1 cellular context compared by ENCODE assay signal in the genomic region with DNA sequence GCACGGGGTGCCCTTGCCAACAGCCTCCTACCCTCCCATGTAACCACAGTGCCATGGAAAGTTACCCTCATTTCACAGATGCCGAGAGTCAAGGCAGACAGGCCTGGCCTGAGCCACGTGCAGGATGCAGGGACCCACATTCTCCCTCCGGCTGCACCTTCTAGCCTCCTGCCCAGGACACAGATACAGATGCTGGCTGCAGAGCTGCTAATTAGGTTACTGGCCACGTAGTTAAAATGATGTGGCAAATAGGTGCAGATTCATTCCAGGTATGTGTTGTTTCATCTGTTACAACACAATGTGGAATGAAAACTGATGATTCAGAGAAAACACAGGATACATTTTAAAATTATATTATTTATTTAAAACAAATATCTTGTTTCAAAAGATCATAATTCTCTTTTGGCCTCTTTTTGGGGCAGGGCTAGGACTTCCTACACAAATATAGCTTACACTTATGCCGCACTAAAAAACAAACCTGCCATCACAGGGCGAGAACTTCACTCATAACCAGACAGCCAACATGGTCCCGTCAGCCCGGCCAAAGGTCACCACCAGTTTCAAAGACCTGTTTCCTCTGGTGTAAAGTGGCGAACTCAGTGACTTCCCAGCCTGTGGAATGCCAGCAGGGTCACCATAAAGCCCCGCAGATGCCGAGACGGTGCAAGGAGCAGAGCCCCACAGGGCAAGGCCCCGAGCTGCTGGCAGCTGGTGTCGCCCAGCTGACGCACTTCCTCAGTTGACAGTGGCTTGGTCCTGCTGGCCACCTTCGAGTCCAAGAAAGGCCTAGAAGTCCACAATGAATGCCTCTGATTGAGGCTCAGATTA.
TF ChIP-seq lines count a peak whose summit lies in the region.

No MANE protein-coding gene starts in this region.

TF ChIP-seq in HepG2, 621 proteins besides CTCF, POLR2A, EP300 and RAD21 (continued from another document and continues in another):
- TF ChIP-seq, protein P1, sequence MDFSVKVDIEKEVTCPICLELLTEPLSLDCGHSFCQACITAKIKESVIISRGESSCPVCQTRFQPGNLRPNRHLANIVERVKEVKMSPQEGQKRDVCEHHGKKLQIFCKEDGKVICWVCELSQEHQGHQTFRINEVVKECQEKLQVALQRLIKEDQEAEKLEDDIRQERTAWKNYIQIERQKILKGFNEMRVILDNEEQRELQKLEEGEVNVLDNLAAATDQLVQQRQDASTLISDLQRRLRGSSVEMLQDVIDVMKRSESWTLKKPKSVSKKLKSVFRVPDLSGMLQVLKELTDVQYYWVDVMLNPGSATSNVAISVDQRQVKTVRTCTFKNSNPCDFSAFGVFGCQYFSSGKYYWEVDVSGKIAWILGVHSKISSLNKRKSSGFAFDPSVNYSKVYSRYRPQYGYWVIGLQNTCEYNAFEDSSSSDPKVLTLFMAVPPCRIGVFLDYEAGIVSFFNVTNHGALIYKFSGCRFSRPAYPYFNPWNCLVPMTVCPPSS (IDR thresholded peaks at IDR 0.05) = no peak
- TF ChIP-seq TRIM24 (CRISPR knock-in tag; IDR thresholded peaks at IDR 0.05) = no peak
- TF ChIP-seq NR2F1 (CRISPR knock-in tag; IDR thresholded peaks at IDR 0.05) = peak; percentile 51 to 60; a peak in 3 of 4 replicates
- no peak for TF ChIP-seq ARID2 (CRISPR knock-in tag; IDR thresholded peaks at IDR 0.05; ENCODE audit: borderline replicate concordance)
- TF ChIP-seq, protein P2, sequence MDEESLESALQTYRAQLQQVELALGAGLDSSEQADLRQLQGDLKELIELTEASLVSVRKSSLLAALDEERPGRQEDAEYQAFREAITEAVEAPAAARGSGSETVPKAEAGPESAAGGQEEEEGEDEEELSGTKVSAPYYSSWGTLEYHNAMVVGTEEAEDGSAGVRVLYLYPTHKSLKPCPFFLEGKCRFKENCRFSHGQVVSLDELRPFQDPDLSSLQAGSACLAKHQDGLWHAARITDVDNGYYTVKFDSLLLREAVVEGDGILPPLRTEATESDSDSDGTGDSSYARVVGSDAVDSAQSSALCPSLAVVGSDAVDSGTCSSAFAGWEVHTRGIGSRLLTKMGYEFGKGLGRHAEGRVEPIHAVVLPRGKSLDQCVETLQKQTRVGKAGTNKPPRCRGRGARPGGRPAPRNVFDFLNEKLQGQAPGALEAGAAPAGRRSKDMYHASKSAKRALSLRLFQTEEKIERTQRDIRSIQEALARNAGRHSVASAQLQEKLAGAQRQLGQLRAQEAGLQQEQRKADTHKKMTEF (CRISPR knock-in tag; IDR thresholded peaks at IDR 0.05) = peak; percentile 32; the same call in 1 of the 2 replicates
- TF ChIP-seq POGZ (CRISPR knock-in tag; IDR thresholded peaks at IDR 0.05) = peak; percentile 60
- no peak for TF ChIP-seq KAT7 (CRISPR knock-in tag; IDR thresholded peaks at IDR 0.05; ENCODE audit: borderline replicate concordance)
- no peak for TF ChIP-seq FOXP1 (IDR thresholded peaks at IDR 0.05)
- TF ChIP-seq FOXP1 (CRISPR knock-in tag; IDR thresholded peaks at IDR 0.05) = peak; percentile 53; the same call in 1 of the 2 replicates
- TF ChIP-seq, protein P3, sequence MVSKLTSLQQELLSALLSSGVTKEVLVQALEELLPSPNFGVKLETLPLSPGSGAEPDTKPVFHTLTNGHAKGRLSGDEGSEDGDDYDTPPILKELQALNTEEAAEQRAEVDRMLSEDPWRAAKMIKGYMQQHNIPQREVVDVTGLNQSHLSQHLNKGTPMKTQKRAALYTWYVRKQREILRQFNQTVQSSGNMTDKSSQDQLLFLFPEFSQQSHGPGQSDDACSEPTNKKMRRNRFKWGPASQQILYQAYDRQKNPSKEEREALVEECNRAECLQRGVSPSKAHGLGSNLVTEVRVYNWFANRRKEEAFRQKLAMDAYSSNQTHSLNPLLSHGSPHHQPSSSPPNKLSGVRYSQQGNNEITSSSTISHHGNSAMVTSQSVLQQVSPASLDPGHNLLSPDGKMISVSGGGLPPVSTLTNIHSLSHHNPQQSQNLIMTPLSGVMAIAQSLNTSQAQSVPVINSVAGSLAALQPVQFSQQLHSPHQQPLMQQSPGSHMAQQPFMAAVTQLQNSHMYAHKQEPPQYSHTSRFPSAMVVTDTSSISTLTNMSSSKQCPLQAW (CRISPR knock-in tag; IDR thresholded peaks at IDR 0.05) = peak; percentile 86
- TF ChIP-seq ETV6 (CRISPR knock-in tag; conservative IDR thresholded peaks at IDR 0.05) = no peak
- TF ChIP-seq RARA (CRISPR knock-in tag; IDR thresholded peaks at IDR 0.05) = peak; percentile 83
- TF ChIP-seq, protein P4, sequence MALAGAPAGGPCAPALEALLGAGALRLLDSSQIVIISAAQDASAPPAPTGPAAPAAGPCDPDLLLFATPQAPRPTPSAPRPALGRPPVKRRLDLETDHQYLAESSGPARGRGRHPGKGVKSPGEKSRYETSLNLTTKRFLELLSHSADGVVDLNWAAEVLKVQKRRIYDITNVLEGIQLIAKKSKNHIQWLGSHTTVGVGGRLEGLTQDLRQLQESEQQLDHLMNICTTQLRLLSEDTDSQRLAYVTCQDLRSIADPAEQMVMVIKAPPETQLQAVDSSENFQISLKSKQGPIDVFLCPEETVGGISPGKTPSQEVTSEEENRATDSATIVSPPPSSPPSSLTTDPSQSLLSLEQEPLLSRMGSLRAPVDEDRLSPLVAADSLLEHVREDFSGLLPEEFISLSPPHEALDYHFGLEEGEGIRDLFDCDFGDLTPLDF (CRISPR knock-in tag; IDR thresholded peaks at IDR 0.05) = no peak
- no peak for TF ChIP-seq ZKSCAN8 (CRISPR knock-in tag; IDR thresholded peaks at IDR 0.05; ENCODE audit: borderline replicate concordance)
- TF ChIP-seq DNMT3B (CRISPR knock-in tag; conservative IDR thresholded peaks at IDR 0.05) = no peak
- TF ChIP-seq FOXO1 (CRISPR knock-in tag; IDR thresholded peaks at IDR 0.05) = peak; percentile 35; the same call in 1 of the 2 replicates
- TF ChIP-seq HIVEP1 (CRISPR knock-in tag; IDR thresholded peaks at IDR 0.05) = 0 out of 2 replicates have a peak, but pooled peaks have one; percentile 50
- TF ChIP-seq, protein P5, sequence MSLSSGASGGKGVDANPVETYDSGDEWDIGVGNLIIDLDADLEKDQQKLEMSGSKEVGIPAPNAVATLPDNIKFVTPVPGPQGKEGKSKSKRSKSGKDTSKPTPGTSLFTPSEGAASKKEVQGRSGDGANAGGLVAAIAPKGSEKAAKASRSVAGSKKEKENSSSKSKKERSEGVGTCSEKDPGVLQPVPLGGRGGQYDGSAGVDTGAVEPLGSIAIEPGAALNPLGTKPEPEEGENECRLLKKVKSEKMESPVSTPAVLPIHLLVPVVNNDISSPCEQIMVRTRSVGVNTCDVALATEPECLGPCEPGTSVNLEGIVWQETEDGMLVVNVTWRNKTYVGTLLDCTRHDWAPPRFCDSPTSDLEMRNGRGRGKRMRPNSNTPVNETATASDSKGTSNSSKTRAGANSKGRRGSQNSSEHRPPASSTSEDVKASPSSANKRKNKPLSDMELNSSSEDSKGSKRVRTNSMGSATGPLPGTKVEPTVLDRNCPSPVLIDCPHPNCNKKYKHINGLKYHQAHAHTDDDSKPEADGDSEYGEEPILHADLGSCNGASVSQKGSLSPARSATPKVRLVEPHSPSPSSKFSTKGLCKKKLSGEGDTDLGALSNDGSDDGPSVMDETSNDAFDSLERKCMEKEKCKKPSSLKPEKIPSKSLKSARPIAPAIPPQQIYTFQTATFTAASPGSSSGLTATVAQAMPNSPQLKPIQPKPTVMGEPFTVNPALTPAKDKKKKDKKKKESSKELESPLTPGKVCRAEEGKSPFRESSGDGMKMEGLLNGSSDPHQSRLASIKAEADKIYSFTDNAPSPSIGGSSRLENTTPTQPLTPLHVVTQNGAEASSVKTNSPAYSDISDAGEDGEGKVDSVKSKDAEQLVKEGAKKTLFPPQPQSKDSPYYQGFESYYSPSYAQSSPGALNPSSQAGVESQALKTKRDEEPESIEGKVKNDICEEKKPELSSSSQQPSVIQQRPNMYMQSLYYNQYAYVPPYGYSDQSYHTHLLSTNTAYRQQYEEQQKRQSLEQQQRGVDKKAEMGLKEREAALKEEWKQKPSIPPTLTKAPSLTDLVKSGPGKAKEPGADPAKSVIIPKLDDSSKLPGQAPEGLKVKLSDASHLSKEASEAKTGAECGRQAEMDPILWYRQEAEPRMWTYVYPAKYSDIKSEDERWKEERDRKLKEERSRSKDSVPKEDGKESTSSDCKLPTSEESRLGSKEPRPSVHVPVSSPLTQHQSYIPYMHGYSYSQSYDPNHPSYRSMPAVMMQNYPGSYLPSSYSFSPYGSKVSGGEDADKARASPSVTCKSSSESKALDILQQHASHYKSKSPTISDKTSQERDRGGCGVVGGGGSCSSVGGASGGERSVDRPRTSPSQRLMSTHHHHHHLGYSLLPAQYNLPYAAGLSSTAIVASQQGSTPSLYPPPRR (CRISPR knock-in tag; IDR thresholded peaks at IDR 0.05; ENCODE audit: borderline replicate concordance) = peak; percentile 68; the same call in 1 of the 2 replicates
- TF ChIP-seq, protein P6, sequence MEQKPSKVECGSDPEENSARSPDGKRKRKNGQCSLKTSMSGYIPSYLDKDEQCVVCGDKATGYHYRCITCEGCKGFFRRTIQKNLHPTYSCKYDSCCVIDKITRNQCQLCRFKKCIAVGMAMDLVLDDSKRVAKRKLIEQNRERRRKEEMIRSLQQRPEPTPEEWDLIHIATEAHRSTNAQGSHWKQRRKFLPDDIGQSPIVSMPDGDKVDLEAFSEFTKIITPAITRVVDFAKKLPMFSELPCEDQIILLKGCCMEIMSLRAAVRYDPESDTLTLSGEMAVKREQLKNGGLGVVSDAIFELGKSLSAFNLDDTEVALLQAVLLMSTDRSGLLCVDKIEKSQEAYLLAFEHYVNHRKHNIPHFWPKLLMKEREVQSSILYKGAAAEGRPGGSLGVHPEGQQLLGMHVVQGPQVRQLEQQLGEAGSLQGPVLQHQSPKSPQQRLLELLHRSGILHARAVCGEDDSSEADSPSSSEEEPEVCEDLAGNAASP (CRISPR knock-in tag; IDR thresholded peaks at IDR 0.05; ENCODE audit: borderline replicate concordance) = 0 out of 2 replicates have a peak, but pooled peaks have one; percentile 18
- peak; percentile 83 for TF ChIP-seq HDAC2 (CRISPR knock-in tag; IDR thresholded peaks at IDR 0.05)
- TF ChIP-seq TARDBP (CRISPR knock-in tag; IDR thresholded peaks at IDR 0.05) = peak; percentile 53; the same call in 1 of the 2 replicates
- TF ChIP-seq NCOR1 (IDR thresholded peaks at IDR 0.05; ENCODE audit: borderline replicate concordance, low read length) = peak; percentile 47; the same call in 1 of the 2 replicates
- TF ChIP-seq ZNF614 (CRISPR knock-in tag; IDR thresholded peaks at IDR 0.05; ENCODE audit: borderline replicate concordance) = peak; percentile 52; the same call in 1 of the 2 replicates
- TF ChIP-seq NCOA2 (CRISPR knock-in tag; IDR thresholded peaks at IDR 0.05) = peak; percentile 35; the same call in 1 of the 2 replicates
- TF ChIP-seq, protein P7, sequence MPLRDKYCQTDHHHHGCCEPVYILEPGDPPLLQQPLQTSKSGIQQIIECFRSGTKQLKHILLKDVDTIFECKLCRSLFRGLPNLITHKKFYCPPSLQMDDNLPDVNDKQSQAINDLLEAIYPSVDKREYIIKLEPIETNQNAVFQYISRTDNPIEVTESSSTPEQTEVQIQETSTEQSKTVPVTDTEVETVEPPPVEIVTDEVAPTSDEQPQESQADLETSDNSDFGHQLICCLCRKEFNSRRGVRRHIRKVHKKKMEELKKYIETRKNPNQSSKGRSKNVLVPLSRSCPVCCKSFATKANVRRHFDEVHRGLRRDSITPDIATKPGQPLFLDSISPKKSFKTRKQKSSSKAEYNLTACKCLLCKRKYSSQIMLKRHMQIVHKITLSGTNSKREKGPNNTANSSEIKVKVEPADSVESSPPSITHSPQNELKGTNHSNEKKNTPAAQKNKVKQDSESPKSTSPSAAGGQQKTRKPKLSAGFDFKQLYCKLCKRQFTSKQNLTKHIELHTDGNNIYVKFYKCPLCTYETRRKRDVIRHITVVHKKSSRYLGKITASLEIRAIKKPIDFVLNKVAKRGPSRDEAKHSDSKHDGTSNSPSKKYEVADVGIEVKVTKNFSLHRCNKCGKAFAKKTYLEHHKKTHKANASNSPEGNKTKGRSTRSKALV (CRISPR knock-in tag; IDR thresholded peaks at IDR 0.05) = 0 out of 2 replicates have a peak, but pooled peaks have one; percentile 29
- TF ChIP-seq ZNF296 (CRISPR knock-in tag; conservative IDR thresholded peaks at IDR 0.05) = no peak
- no peak for TF ChIP-seq RFX3 (CRISPR knock-in tag; IDR thresholded peaks at IDR 0.05)
- TF ChIP-seq, protein P8, sequence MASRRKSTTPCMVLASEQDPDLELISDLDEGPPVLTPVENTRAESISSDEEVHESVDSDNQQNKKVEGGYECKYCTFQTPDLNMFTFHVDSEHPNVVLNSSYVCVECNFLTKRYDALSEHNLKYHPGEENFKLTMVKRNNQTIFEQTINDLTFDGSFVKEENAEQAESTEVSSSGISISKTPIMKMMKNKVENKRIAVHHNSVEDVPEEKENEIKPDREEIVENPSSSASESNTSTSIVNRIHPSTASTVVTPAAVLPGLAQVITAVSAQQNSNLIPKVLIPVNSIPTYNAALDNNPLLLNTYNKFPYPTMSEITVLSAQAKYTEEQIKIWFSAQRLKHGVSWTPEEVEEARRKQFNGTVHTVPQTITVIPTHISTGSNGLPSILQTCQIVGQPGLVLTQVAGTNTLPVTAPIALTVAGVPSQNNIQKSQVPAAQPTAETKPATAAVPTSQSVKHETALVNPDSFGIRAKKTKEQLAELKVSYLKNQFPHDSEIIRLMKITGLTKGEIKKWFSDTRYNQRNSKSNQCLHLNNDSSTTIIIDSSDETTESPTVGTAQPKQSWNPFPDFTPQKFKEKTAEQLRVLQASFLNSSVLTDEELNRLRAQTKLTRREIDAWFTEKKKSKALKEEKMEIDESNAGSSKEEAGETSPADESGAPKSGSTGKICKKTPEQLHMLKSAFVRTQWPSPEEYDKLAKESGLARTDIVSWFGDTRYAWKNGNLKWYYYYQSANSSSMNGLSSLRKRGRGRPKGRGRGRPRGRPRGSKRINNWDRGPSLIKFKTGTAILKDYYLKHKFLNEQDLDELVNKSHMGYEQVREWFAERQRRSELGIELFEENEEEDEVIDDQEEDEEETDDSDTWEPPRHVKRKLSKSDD (CRISPR knock-in tag; IDR thresholded peaks at IDR 0.05; ENCODE audit: low read depth) = no peak
- TF ChIP-seq, protein P9, sequence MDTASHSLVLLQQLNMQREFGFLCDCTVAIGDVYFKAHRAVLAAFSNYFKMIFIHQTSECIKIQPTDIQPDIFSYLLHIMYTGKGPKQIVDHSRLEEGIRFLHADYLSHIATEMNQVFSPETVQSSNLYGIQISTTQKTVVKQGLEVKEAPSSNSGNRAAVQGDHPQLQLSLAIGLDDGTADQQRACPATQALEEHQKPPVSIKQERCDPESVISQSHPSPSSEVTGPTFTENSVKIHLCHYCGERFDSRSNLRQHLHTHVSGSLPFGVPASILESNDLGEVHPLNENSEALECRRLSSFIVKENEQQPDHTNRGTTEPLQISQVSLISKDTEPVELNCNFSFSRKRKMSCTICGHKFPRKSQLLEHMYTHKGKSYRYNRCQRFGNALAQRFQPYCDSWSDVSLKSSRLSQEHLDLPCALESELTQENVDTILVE (CRISPR knock-in tag; IDR thresholded peaks at IDR 0.05) = no peak
